In genomic region chr5:25701936-25702335, GRCh38 we compare ENCODE assay signal across 24 cellular contexts.
DNase-seq lines count a peak whose midpoint lies in the region; ATAC-seq and TF ChIP-seq lines count a peak whose summit lies in the region.
"Had no signal": no experiment of that assay in that cellular context is flagged by ENCODE, and none has a peak within 500 bp of the region (broad histone marks: within the 10 kb centered on the region; RNA-seq: fewer than 3 reads in every experiment).

No MANE protein-coding gene starts in this region.

- no peak overlapping the region for H3K4ac ChIP-seq in mesendoderm (ENCODE audit: low read depth, low read length)

- no peak overlapping the region for H3K56ac ChIP-seq in mesendoderm (ENCODE audit: low read length)

- no peak overlapping the region for H4K5ac ChIP-seq in mesendoderm (ENCODE audit: low read length)

- no peak overlapping the region for H3K4me2 ChIP-seq in mesendoderm (ENCODE audit: low read length)
- H3K4me2 ChIP-seq: SK-N-SH had no signal

- H3K36me3 Mint-ChIP-seq in natural killer cell treated with Interleukin-12 subunit alpha and Interleukin-12 subunit beta and Interleukin-15 and Interleukin-18, amount 100 ng/mL, for 72 hours: no peaks in the 10 kb centered on the region
- no peaks in the 10 kb centered on the region for H3K36me3 Mint-ChIP-seq in glutamatergic neuron (ENCODE audit: unreplicated experiment)

- peak overlapping the region; percentile 90 for H3K18ac ChIP-seq in mesendoderm (ENCODE audit: low read length)

- no peak overlapping the region for H2BK120ac ChIP-seq in mesendoderm (ENCODE audit: low read depth, low read length)

- H2BK5ac ChIP-seq in mesendoderm (ENCODE audit: low read length): no peak overlapping the region

- no peak overlapping the region for H4K8ac ChIP-seq in mesendoderm (ENCODE audit: low read depth, low read length)

- H3K23ac ChIP-seq in mesendoderm (ENCODE audit: low read length): no peak overlapping the region

- H3K4me3 ChIP-seq in LNCaP clone FGC (ENCODE audit: low read depth, low read length) (no peak overlapping the region), mesendoderm (ENCODE audit: low read length) (no peak overlapping the region)
- H3K4me3 ChIP-seq: GM12878, Peyer's patch had no signal

- H3K27ac ChIP-seq in mesendoderm (ENCODE audit: low read depth, low read length): no peak overlapping the region
- H3K27ac ChIP-seq: Peyer's patch had no signal

- TF ChIP-seq CTCF in LNCaP clone FGC (IDR thresholded peaks at IDR 0.05; ENCODE audit: control insufficient read depth, extremely low read depth, insufficient read depth) (0 out of 2 replicates have a peak, but pooled peaks have one; percentile 11), glutamatergic neuron (IDR thresholded peaks at IDR 0.05; ENCODE audit: partially characterized antibody, unreplicated experiment) (no peak)

- ATAC-seq in natural killer cell treated with Interleukin-12 subunit alpha and Interleukin-12 subunit beta and Interleukin-15 and Interleukin-18, amount 100 ng/mL, for 72 hours: no peak
- ATAC-seq: GM12878, HCT116, T-helper 17 cell had no signal

- no peak overlapping the region for H3K27ac Mint-ChIP-seq in natural killer cell treated with Interleukin-12 subunit alpha and Interleukin-12 subunit beta and Interleukin-15 and Interleukin-18, amount 100 ng/mL, for 72 hours
- no peak overlapping the region for H3K27ac Mint-ChIP-seq in glutamatergic neuron (ENCODE audit: unreplicated experiment)
- H3K27ac Mint-ChIP-seq: T-helper 17 cell had no signal

- no peak overlapping the region for H3K9ac ChIP-seq in mesendoderm (ENCODE audit: low read length)
- H3K9ac ChIP-seq: SK-N-SH had no signal

- peaks cover 3% of the 10 kb centered on the region for H3K9me3 Mint-ChIP-seq in natural killer cell treated with Interleukin-12 subunit alpha and Interleukin-12 subunit beta and Interleukin-15 and Interleukin-18, amount 100 ng/mL, for 72 hours
- peaks cover 2% of the 10 kb centered on the region for H3K9me3 Mint-ChIP-seq in glutamatergic neuron (ENCODE audit: unreplicated experiment)

- H3K79me2 ChIP-seq in mesendoderm (ENCODE audit: control insufficient read depth, insufficient read depth, low read length): no peaks in the 10 kb centered on the region

- no CpG with 5 or more reads among the region's 4 CpGs for WGBS in mesendoderm (ENCODE audit: extremely low coverage, insufficient coverage, low lambda C conversion rate)

- DNase-seq in NCI-H1092 treated with DMSO at 0.1 percent for 48 hours (lab: John Stamatoyannopoulos, UW) (peak; percentile 13), NCI-H1092 (lab: John Stamatoyannopoulos, UW) (no peak), DMS53 treated with DMSO at 0.1 percent for 48 hours (lab: John Stamatoyannopoulos, UW; ENCODE audit: unreplicated experiment) (peak; percentile 33), LNCaP clone FGC (ENCODE audit: low read depth) (no peak), mesendoderm (no peak), foreskin melanocyte (no peak), glutamatergic neuron (no peak)
- DNase-seq in natural killer cell treated with Interleukin-12 subunit alpha and Interleukin-12 subunit beta and Interleukin-15 and Interleukin-18, amount 100 ng/mL, for 72 hours (ENCODE audit: low spot score): no peak
- DNase-seq: DMS79, EL, GDM1, GOT3, NCI-H1105 treated with DMSO at 0.1 percent for 48 hours, NCI-H146, NCI-H2029, NCI-H524, OCI-M1, Peyer's patch, SIG-M5, SK-N-SH, SW 1271, T-helper 17 cell had no signal

- H2AK5ac ChIP-seq in mesendoderm (ENCODE audit: low read length): no peak overlapping the region

- H3K4me3 Mint-ChIP-seq in natural killer cell treated with Interleukin-12 subunit alpha and Interleukin-12 subunit beta and Interleukin-15 and Interleukin-18, amount 100 ng/mL, for 72 hours: no peak overlapping the region
- no peak overlapping the region for H3K4me3 Mint-ChIP-seq in glutamatergic neuron (ENCODE audit: unreplicated experiment)
- H3K4me3 Mint-ChIP-seq: T-helper 17 cell had no signal

- H3K36me3 ChIP-seq in mesendoderm (ENCODE audit: control insufficient read depth, insufficient read depth, low read length): no peaks in the 10 kb centered on the region
- H3K36me3 ChIP-seq: Peyer's patch had no signal

- no peaks in the 10 kb centered on the region for H3K79me1 ChIP-seq in mesendoderm (ENCODE audit: low read length)

- no peaks in the 10 kb centered on the region for H3K27me3 ChIP-seq in mesendoderm (ENCODE audit: insufficient read depth, low read length, poor library complexity)
- H3K27me3 ChIP-seq: Peyer's patch had no signal

- no peak overlapping the region for H2BK15ac ChIP-seq in mesendoderm (replicated peaks; ENCODE audit: low read depth)

- no peaks in the 10 kb centered on the region for H3K4me1 ChIP-seq in mesendoderm (ENCODE audit: control insufficient read depth, low read depth, low read length)
- H3K4me1 ChIP-seq: Peyer's patch had no signal

- H3K4me1 Mint-ChIP-seq in natural killer cell treated with Interleukin-12 subunit alpha and Interleukin-12 subunit beta and Interleukin-15 and Interleukin-18, amount 100 ng/mL, for 72 hours (ENCODE audit: low read depth in 2 of 2): no peaks in the 10 kb centered on the region
- peaks cover 3% of the 10 kb centered on the region for H3K4me1 Mint-ChIP-seq in glutamatergic neuron (ENCODE audit: low read depth, unreplicated experiment)
- H3K4me1 Mint-ChIP-seq: T-helper 17 cell had no signal

- no peaks in the 10 kb centered on the region for H3K27me3 Mint-ChIP-seq in natural killer cell treated with Interleukin-12 subunit alpha and Interleukin-12 subunit beta and Interleukin-15 and Interleukin-18, amount 100 ng/mL, for 72 hours
- no peaks in the 10 kb centered on the region for H3K27me3 Mint-ChIP-seq in glutamatergic neuron (ENCODE audit: unreplicated experiment)
- H3K27me3 Mint-ChIP-seq: T-helper 17 cell had no signal

Comparison
In these comparisons a context has a peak if more than half of its experiments do, and no peak if none do; other contexts are left out.
1. DNase-seq: peak in NCI-H1092 treated with DMSO at 0.1 percent for 48 hours (single experiment) and DMS53 treated with DMSO at 0.1 percent for 48 hours (single experiment); none in NCI-H1092 (single experiment), LNCaP clone FGC (single experiment), mesendoderm (single experiment), foreskin melanocyte (single experiment), natural killer cell treated with Interleukin-12 subunit alpha and Interleukin-12 subunit beta and Interleukin-15 and Interleukin-18, amount 100 ng/mL, for 72 hours (single experiment) and glutamatergic neuron (single experiment).